In the genomic region with DNA sequence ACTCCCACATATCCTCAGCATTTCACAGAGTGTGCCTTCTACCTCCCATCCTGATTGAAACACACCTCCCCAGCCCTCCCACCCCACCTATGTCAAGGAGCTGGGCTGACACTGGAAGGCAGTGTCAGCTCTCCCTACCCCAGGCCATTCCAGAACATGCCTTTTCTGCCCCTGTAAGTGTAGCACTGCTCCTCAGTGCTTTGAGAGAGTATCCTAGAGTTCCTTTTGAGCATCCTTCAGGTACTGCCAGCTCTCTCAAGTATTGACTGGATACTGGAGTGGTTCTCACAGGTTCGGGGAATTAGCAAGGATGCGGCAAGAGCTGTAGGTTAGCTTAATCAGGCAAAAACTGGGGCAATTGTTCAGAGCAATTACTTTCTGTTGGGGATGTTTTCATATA, we compare ENCODE assay signal across 1 cellular context.
TF ChIP-seq lines count a peak whose summit lies in the region.

No MANE protein-coding gene starts in this region.

TF ChIP-seq in HepG2, 621 proteins besides CTCF, POLR2A, EP300 and RAD21:
- TF ChIP-seq, protein P1, sequence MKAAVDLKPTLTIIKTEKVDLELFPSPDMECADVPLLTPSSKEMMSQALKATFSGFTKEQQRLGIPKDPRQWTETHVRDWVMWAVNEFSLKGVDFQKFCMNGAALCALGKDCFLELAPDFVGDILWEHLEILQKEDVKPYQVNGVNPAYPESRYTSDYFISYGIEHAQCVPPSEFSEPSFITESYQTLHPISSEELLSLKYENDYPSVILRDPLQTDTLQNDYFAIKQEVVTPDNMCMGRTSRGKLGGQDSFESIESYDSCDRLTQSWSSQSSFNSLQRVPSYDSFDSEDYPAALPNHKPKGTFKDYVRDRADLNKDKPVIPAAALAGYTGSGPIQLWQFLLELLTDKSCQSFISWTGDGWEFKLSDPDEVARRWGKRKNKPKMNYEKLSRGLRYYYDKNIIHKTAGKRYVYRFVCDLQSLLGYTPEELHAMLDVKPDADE (CRISPR knock-in tag; IDR thresholded peaks at IDR 0.05) = no peak
TF ChIP-seq in HepG2: peak in this region for 0.
